ENCODE assay signal across 8 cellular contexts in genomic region chr11:9573054-9573774, GRCh38. TPM values are rescaled to one million over a fixed set of nuclear protein-coding genes. Genes with fewer than 3 reads are reported as not detected.
DNase-seq lines count a peak whose midpoint lies in the region; ATAC-seq and TF ChIP-seq lines count a peak whose summit lies in the region.

Gene WEE1, plus strand, starts transcription at chr11:9573670. Its CDS starts 264 bp downstream, at chr11:9573934.

- H3K9me3 ChIP-seq in esophagus (ENCODE audit: control insufficient read depth in 2 of 2, insufficient read depth in 1 of 2, low read depth in 1 of 2, low read length in 1 of 2) (no peaks in the 10 kb centered on the region), mucosa of stomach (ENCODE audit: control insufficient read depth, low read length) (no peaks in the 10 kb centered on the region)

- H3K27ac ChIP-seq in esophagus (ENCODE audit: low read depth in 2 of 2, low read length in 1 of 2): peak within 1 kb of the TSS; percentile 97

- H3K27ac Mint-ChIP-seq in activated T-cell treated with anti-CD3 and anti-CD28 coated beads, Interleukin-2, amount 50 U/mL, for 24 hours: peak within 1 kb of the TSS; percentile 91

- no peaks in the 10 kb centered on the region for H3K9me3 Mint-ChIP-seq in activated T-cell treated with anti-CD3 and anti-CD28 coated beads, Interleukin-2, amount 50 U/mL, for 24 hours

- H3K4me1 ChIP-seq in esophagus (ENCODE audit: control insufficient read depth in 2 of 2, insufficient read depth in 2 of 2, low read length in 1 of 2) (peaks cover 0 to 2% of the 10 kb centered on the region in 2 donors), mucosa of stomach (ENCODE audit: control insufficient read depth, insufficient read depth, low read length) (peaks cover 48% of the 10 kb centered on the region)

- H3K36me3 ChIP-seq in esophagus (ENCODE audit: control insufficient read depth in 2 of 2, insufficient read depth in 2 of 2, low read length in 1 of 2) (no peaks in the 10 kb centered on the region), mucosa of stomach (ENCODE audit: control insufficient read depth, insufficient read depth, low read length) (no peaks in the 10 kb centered on the region)

- peak within 1 kb of the TSS; percentile 87 to 98 for H3K4me3 ChIP-seq in esophagus (ENCODE audit: low read depth in 1 of 2, low read length in 2 of 2)
- peak within 1 kb of the TSS; percentile 71 for H3K4me3 ChIP-seq in mucosa of stomach (ENCODE audit: low read length)

- DNase-seq in DMS79 (lab: John Stamatoyannopoulos, UW): peak; percentile 92
- DNase-seq in KG1 (lab: John Stamatoyannopoulos, UW): peak; percentile 93
- peak; percentile 98 for DNase-seq in activated T-cell treated with anti-CD3 and anti-CD28 coated beads, Interleukin-2, amount 50 U/mL, for 24 hours
- peak; percentile 99 for DNase-seq in stimulated activated CD8-positive, alpha-beta memory T cell treated with anti-CD3 and anti-CD28 coated beads, Interleukin-4, amount 100 ng/mL, for 48 hours

- H3K27me3 ChIP-seq in esophagus (ENCODE audit: control insufficient read depth in 1 of 2, insufficient read depth in 2 of 2, low read length in 2 of 2) (no peaks in the 10 kb centered on the region), mucosa of stomach (ENCODE audit: control insufficient read depth, insufficient read depth, low read length) (no peaks in the 10 kb centered on the region)

- ATAC-seq in GM21737 (IDR thresholded peaks at IDR 0.05; ENCODE audit: unreplicated experiment): peak; percentile 81

- H3K4me1 Mint-ChIP-seq in activated T-cell treated with anti-CD3 and anti-CD28 coated beads, Interleukin-2, amount 50 U/mL, for 24 hours (ENCODE audit: low read depth): peaks cover 48% of the 10 kb centered on the region

- peak within 1 kb of the TSS; percentile 97 for H3K9ac ChIP-seq in mucosa of stomach (ENCODE audit: low read length)

- WGBS in esophagus, 2 donors: 0% methylated on average over 68 to 73 of the region's 73 CpGs

- peak within 1 kb of the TSS; percentile 95 for H3K4me3 Mint-ChIP-seq in activated T-cell treated with anti-CD3 and anti-CD28 coated beads, Interleukin-2, amount 50 U/mL, for 24 hours

- peaks cover 39% of the 10 kb centered on the region for H3K36me3 Mint-ChIP-seq in activated T-cell treated with anti-CD3 and anti-CD28 coated beads, Interleukin-2, amount 50 U/mL, for 24 hours (ENCODE audit: low read depth)

- H3K27me3 Mint-ChIP-seq in activated T-cell treated with anti-CD3 and anti-CD28 coated beads, Interleukin-2, amount 50 U/mL, for 24 hours: peaks cover 8% of the 10 kb centered on the region

TF ChIP-seq in PFSK-1, 5 proteins besides CTCF, POLR2A, EP300 and RAD21:
- no peak for TF ChIP-seq REST (IDR thresholded peaks at IDR 0.05; ENCODE audit: insufficient read depth in 1 of 2, low read depth in 2 of 2, low read length in 2 of 2)
- TF ChIP-seq TAF1 (IDR thresholded peaks at IDR 0.05; ENCODE audit: borderline replicate concordance, insufficient read depth, low read length): no peak
- TF ChIP-seq POLR2AphosphoS5 (IDR thresholded peaks at IDR 0.05; ENCODE audit: low read depth, low read length): peak; percentile 88
- no peak; the same call in none of the 2 replicates for TF ChIP-seq SIN3A (IDR thresholded peaks at IDR 0.05; ENCODE audit: borderline replicate concordance, insufficient read depth, low read length)
- TF ChIP-seq FOXP2 (optimal IDR thresholded peaks at IDR 0.05; ENCODE audit: borderline replicate concordance, extremely low read depth, extremely low read length, insufficient read depth): peak; percentile 85

RNA-seq across cellular contexts. Expression of gene WEE1, which starts in this region (rescaled TPM):
- polyA plus RNA-seq in PFSK-1 (2012; ENCODE audit: insufficient read length, low read depth): 16.8 TPM
- 10 to 100 TPM; 16.2 to 18.3 TPM for polyA plus RNA-seq in esophagus

Comparison
In these comparisons a context has a peak if more than half of its experiments do, and no peak if none do; other contexts are left out.
1. Peak in every context shown above with its lines: DNase-seq, ATAC-seq, H3K4me3 ChIP-seq and H3K27ac ChIP-seq.